In genomic region chr2:120680136-120680761, GRCh38 we compare ENCODE assay signal across 8 cellular contexts. TPM values are rescaled to one million over a fixed set of nuclear protein-coding genes. Genes with fewer than 3 reads are reported as not detected.
DNase-seq lines count a peak whose midpoint lies in the region; ATAC-seq and TF ChIP-seq lines count a peak whose summit lies in the region.

No MANE protein-coding gene starts in this region.

- H3K36me3 ChIP-seq in H7 (replicated peaks; ENCODE audit: control insufficient read depth, insufficient read depth, low read length) (no peaks in the 10 kb centered on the region), gastrocnemius medialis (no peaks in the 10 kb centered on the region)

- H3K27ac ChIP-seq in gastrocnemius medialis = no peak overlapping the region

- H3K4me3 ChIP-seq in H7 (ENCODE audit: insufficient read depth, low read depth, low read length) (no peak overlapping the region), gastrocnemius medialis (no peak overlapping the region)

- TF ChIP-seq POLR2A in gastrocnemius medialis (IDR thresholded peaks at IDR 0.05) = no peak

- H3K4me1 ChIP-seq in gastrocnemius medialis = peaks cover 0 to 3% of the 10 kb centered on the region in 2 donors

- ATAC-seq in gastrocnemius medialis = peak; percentile 82 to 85
- no peak for ATAC-seq in HG03571 (IDR thresholded peaks at IDR 0.05; ENCODE audit: unreplicated experiment)

- DNase-seq in DMS 273 (lab: John Stamatoyannopoulos, UW; ENCODE audit: unreplicated experiment) = peak; percentile 93
- DNase-seq in H7 = peak; percentile 92
- DNase-seq in NCI-H1417 treated with DMSO at 0.1 percent for 48 hours (lab: John Stamatoyannopoulos, UW) = peak; percentile 18
- DNase-seq in T-helper 2 cell = peak; percentile 13 to 77 (median 46)
- DNase-seq in anterior cingulate cortex (lab: John Stamatoyannopoulos, UW) = peak in 57 of 58 donors; percentile 13 to 91 (median 67)
- peak; percentile 83 for DNase-seq in hepatic stellate cell (ENCODE audit: low spot score)
- peak; percentile 64 to 77 for DNase-seq in gastrocnemius medialis

- in situ Hi-C loops in gastrocnemius medialis (cut with MboI; ENCODE audit: low sequenced_read_pairs in 4 of 4) = loop anchor here in 2 of 4 donors (5.0 to 25.0 kb wide), 2 partner anchors 338 to 968 kb away; no protein-coding TSS in a partner anchor

- TF ChIP-seq CTCF in gastrocnemius medialis (IDR thresholded peaks at IDR 0.05 in 4 of 5, conservative IDR thresholded peaks at IDR 0.05 in 1 of 5) = peak; percentile 61 to 89 (median 73)

- H3K27me3 ChIP-seq in H7 (ENCODE audit: control insufficient read depth, insufficient read depth, low read length) (peaks cover 1% of the 10 kb centered on the region; the same call in 1 of the 2 replicates), gastrocnemius medialis (peaks cover 0 to 5% (median 0%) of the 10 kb centered on the region in 3 donors)

- intact Hi-C loops in gastrocnemius medialis (cut with DNase I; ENCODE audit: low total_unique reads) = loop anchor here (1.0 to 10.0 kb wide), 2 partner anchors 337 to 575 kb away; no protein-coding TSS in a partner anchor

- no peaks in the 10 kb centered on the region for H3K9me3 ChIP-seq in gastrocnemius medialis

RNA-seq across cellular contexts. Expression of gene GLI2, which starts 55.4 kb away (rescaled TPM):
- 37.3 and 41.4 TPM in 2 replicates for total RNA-seq in H7 (2014; rRNA removed; shearing (Covaris generic))
- total RNA-seq in gastrocnemius medialis = under 1 TPM; 0.27 to 0.49 (median 0.29) TPM

Comparison
In these comparisons a context has a peak if more than half of its experiments do, and no peak if none do; other contexts are left out.
1. DNase-seq: peak in every context shown above with its lines; median percentile 93 in DMS 273; 92 in H7; 83 in hepatic stellate cell; 70 in gastrocnemius medialis; 67 in anterior cingulate cortex; 46 in T-helper 2 cell; 18 in NCI-H1417 treated with DMSO at 0.1 percent for 48 hours.
2. RNA of gene GLI2, which starts 55.4 kb away (total RNA-seq): 37.3 to 41.4 TPM in H7; 0.27 to 0.49 TPM in gastrocnemius medialis; every median in the first group is over 10 times any median in the second.